In genomic region chr3:4830586-4830914, GRCh38 we compare ENCODE assay signal across 8 cellular contexts.
DNase-seq lines count a peak whose midpoint lies in the region; ATAC-seq and TF ChIP-seq lines count a peak whose summit lies in the region.

No MANE protein-coding gene starts in this region.

- no peaks in the 10 kb centered on the region for H3K27me3 Mint-ChIP-seq in activated naive CD4-positive, alpha-beta T cell treated with anti-CD3 and anti-CD28 coated beads, Interleukin-2, amount 50 U/mL, for 24 hours

- H3K27ac Mint-ChIP-seq in activated naive CD4-positive, alpha-beta T cell treated with anti-CD3 and anti-CD28 coated beads, Interleukin-2, amount 50 U/mL, for 24 hours, result peak overlapping the region; percentile 100

- peak overlapping the region in 1 of 2 donors; percentile 37 for H3K4me3 ChIP-seq in mucosa of rectum (ENCODE audit: low read length in 2 of 2)
- no peak overlapping the region for H3K4me3 ChIP-seq in upper lobe of left lung

- peak overlapping the region; percentile 23 to 48 for H3K9ac ChIP-seq in mucosa of rectum (ENCODE audit: low read depth in 1 of 2, low read length in 2 of 2)

- no peak for DNase-seq in activated naive CD4-positive, alpha-beta T cell (lab: John Stamatoyannopoulos, UW)
- DNase-seq in upper lobe of left lung, result no peak
- no peak for DNase-seq in GF-D8 (lab: John Stamatoyannopoulos, UW)
- no peak for DNase-seq in cerebellar nuclear complex (lab: John Stamatoyannopoulos, UW)
- DNase-seq in NCI-H446 (lab: John Stamatoyannopoulos, UW), result no peak

- no peak for ATAC-seq in upper lobe of left lung (ENCODE audit: low FRiP score in 2 of 2)

- 79 to 87% methylated on average over 5 of the region's 5 CpGs for WGBS in upper lobe of left lung, 2 donors

- no peak for TF ChIP-seq CTCF in upper lobe of left lung (IDR thresholded peaks at IDR 0.05)

- H3K9me3 ChIP-seq in mucosa of rectum (ENCODE audit: control insufficient read depth in 2 of 2, low read length in 2 of 2) (no peaks in the 10 kb centered on the region), upper lobe of left lung (no peaks in the 10 kb centered on the region)

- TF ChIP-seq POLR2A in upper lobe of left lung (IDR thresholded peaks at IDR 0.05), result no peak

- peaks cover 20 to 40% of the 10 kb centered on the region in 2 donors for H3K4me1 ChIP-seq in mucosa of rectum (ENCODE audit: control insufficient read depth in 2 of 2, insufficient read depth in 2 of 2, low read length in 2 of 2)
- peaks cover 33 to 56% (median 44%) of the 10 kb centered on the region in 4 donors for H3K4me1 ChIP-seq in upper lobe of left lung

- H3K4me3 Mint-ChIP-seq in activated naive CD4-positive, alpha-beta T cell treated with anti-CD3 and anti-CD28 coated beads, Interleukin-2, amount 50 U/mL, for 24 hours, result peak overlapping the region; percentile 93

- H3K4me1 Mint-ChIP-seq in activated naive CD4-positive, alpha-beta T cell treated with anti-CD3 and anti-CD28 coated beads, Interleukin-2, amount 50 U/mL, for 24 hours, result peaks cover 94% of the 10 kb centered on the region

- H3K36me3 Mint-ChIP-seq in activated naive CD4-positive, alpha-beta T cell treated with anti-CD3 and anti-CD28 coated beads, Interleukin-2, amount 50 U/mL, for 24 hours, result peaks cover 8% of the 10 kb centered on the region

- H3K27me3 ChIP-seq in mucosa of rectum (ENCODE audit: control insufficient read depth in 2 of 2, insufficient read depth in 2 of 2, low read length in 2 of 2) (no peaks in the 10 kb centered on the region), upper lobe of left lung (no peaks in the 10 kb centered on the region)

- TF ChIP-seq EP300 in upper lobe of left lung (IDR thresholded peaks at IDR 0.05), result no peak

- peaks cover 5% of the 10 kb centered on the region for H3K9me3 Mint-ChIP-seq in activated naive CD4-positive, alpha-beta T cell treated with anti-CD3 and anti-CD28 coated beads, Interleukin-2, amount 50 U/mL, for 24 hours

- H3K27ac ChIP-seq in angular gyrus (ENCODE audit: low read depth, low read length) (peak overlapping the region; percentile 31), mucosa of rectum (ENCODE audit: low read depth in 2 of 2, low read length in 2 of 2) (peak overlapping the region; percentile 68 to 72), upper lobe of left lung (peak overlapping the region; percentile 79 to 83 (median 82))

- H3K36me3 ChIP-seq in mucosa of rectum (ENCODE audit: control insufficient read depth in 2 of 2, insufficient read depth in 2 of 2, low read length in 2 of 2), result no peaks in the 10 kb centered on the region
- peaks cover 0 to 5% (median 0%) of the 10 kb centered on the region in 4 donors for H3K36me3 ChIP-seq in upper lobe of left lung

Comparison
In these comparisons a context has a peak if more than half of its experiments do, and no peak if none do; other contexts are left out.
1. H3K27ac ChIP-seq: peak in every context shown above with its lines; median percentile 82 in upper lobe of left lung; 70 in mucosa of rectum; 31 in angular gyrus.